In genomic region chr4:66837496-66837895, GRCh38 we compare ENCODE assay signal across 27 cellular contexts.
"Had no signal": no experiment of that assay in that cellular context is flagged by ENCODE, and none has a peak within 500 bp of the region (broad histone marks: within the 10 kb centered on the region; RNA-seq: fewer than 3 reads in every experiment).

No MANE protein-coding gene starts in this region.

- DNase-seq: activated CD4-positive, alpha-beta memory T cell treated with anti-CD3 and anti-CD28 coated beads for 36 hours; activated CD4-positive, alpha-beta T cell treated with anti-CD3 and anti-CD28 coated beads for 36 hours; activated CD4-positive, alpha-beta T cell treated with anti-CD3 and anti-CD28 coated beads, Interleukin-2, amount 10 ng/mL, durations not matched to agents 24 days and 14 days; activated CD4-positive, CD25-positive, alpha-beta regulatory T cell; activated CD4-positive, CD25-positive, alpha-beta regulatory T cell treated with anti-CD3 and anti-CD28 coated beads, Interleukin-2, amount 50 U/mL, for 72 hours; activated CD8-positive, alpha-beta memory T cell treated with anti-CD3 and anti-CD28 coated beads, Interleukin-2, amount 10 ng/mL, durations not matched to agents 7 days and 5 days; activated CD8-positive, alpha-beta memory T cell treated with anti-CD3 and anti-CD28 coated beads, Interleukin-2, amount 50 U/mL, for 4 hours; activated CD8-positive, alpha-beta T cell treated with anti-CD3 and anti-CD28 coated beads, Interleukin-2, amount 10 ng/mL, durations not matched to agents 7 days and 5 days; activated effector memory CD4-positive, alpha-beta T cell treated with anti-CD3 and anti-CD28 coated beads, Interleukin-2, amount 50 U/mL, for 16 hours; activated naive CD4-positive, alpha-beta T cell treated with anti-CD3 and anti-CD28 coated beads for 36 hours; activated naive CD8-positive, alpha-beta T cell treated with anti-CD3 and anti-CD28 coated beads for 36 hours; activated naive CD8-positive, alpha-beta T cell treated with anti-CD3 and anti-CD28 coated beads, Interleukin-2, amount 50 U/mL, for 24 hours; activated T-cell treated with anti-CD3 and anti-CD28 coated beads, Interleukin-2, amount 50 U/mL, for 1 hour; activated T-cell treated with anti-CD3 and anti-CD28 coated beads, Interleukin-2, amount 50 U/mL, for 48 hours; adrenal gland; amygdala; central memory CD4-positive, alpha-beta T cell; cerebellar nuclear complex; colonic mucosa; effector CD8-positive, alpha-beta T cell; foreskin keratinocyte; gastrocnemius medialis; T-helper 2 cell had no signal

- H3K27ac ChIP-seq: adrenal gland, ascending aorta, breast epithelium, cardiac muscle cell, colonic mucosa, foreskin keratinocyte, gastrocnemius medialis had no signal

- H3K36me3 ChIP-seq: adrenal gland, ascending aorta, breast epithelium, cardiac muscle cell, colonic mucosa, gastrocnemius medialis had no signal

- H3K9me3 ChIP-seq: adrenal gland, ascending aorta, breast epithelium, colonic mucosa, gastrocnemius medialis had no signal

- H3K27me3 ChIP-seq: adrenal gland, ascending aorta, breast epithelium, cardiac muscle cell, colonic mucosa, foreskin keratinocyte, gastrocnemius medialis had no signal

- H3K4me3 ChIP-seq: adrenal gland, ascending aorta, breast epithelium, cardiac muscle cell, colonic mucosa, gastrocnemius medialis had no signal

- ATAC-seq: activated CD4-positive, alpha-beta T cell treated with anti-CD3 and anti-CD28 coated beads for 36 hours; activated CD8-positive, alpha-beta memory T cell treated with anti-CD3 and anti-CD28 coated beads, Interleukin-2, amount 10 ng/mL, durations not matched to agents 7 days and 5 days; activated CD8-positive, alpha-beta T cell treated with anti-CD3 and anti-CD28 coated beads, Interleukin-2, amount 10 ng/mL, durations not matched to agents 7 days and 5 days; activated naive CD8-positive, alpha-beta T cell treated with anti-CD3 and anti-CD28 coated beads, Interleukin-2, amount 50 U/mL, for 24 hours; esophagus mucosa; foreskin keratinocyte; gastrocnemius medialis had no signal

- H3K4me1 ChIP-seq: adrenal gland, ascending aorta, breast epithelium, colonic mucosa, foreskin keratinocyte, gastrocnemius medialis had no signal
